9 cellular contexts compared by ENCODE assay signal in the genomic region with DNA sequence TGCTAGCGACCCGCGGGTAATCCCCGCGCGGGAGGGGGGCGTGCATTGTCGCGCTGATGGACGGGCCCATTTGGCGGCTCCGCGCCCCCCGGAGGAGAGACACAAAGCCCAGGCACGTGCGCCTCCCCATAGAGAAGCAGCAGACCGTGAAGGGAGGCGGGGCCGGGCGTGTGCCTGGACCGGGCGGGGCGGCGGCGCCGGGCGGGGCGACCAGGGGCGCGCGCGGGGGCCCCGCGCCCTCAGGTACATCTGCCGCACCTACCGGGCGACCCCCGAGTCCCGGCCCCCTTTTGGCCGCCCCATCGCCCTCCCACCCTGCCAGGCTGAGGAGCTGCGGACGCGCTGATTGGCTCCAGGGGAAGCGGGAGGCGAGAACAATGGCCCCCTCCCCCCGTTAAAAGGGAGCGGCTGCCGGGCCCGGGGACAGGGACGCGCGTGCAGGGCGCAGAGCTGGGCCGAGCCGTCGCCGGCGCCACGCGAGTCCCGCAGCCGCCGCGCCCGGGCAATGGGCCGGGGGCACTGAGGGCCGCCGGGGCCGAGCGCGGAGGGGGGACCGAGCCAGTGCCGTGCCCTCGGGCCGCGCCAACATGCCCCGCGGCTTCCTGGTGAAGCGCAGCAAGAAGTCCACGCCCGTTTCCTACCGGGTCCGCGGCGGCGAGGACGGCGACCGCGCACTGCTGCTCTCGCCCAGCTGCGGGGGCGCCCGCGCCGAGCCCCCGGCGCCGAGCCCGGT. TPM values are rescaled to one million over a fixed set of nuclear protein-coding genes. Genes with fewer than 3 reads are reported as not detected.
A peak's percentile ranks its signal among the peaks of the same experiment; 100 is the strongest.
DNase-seq lines count a peak whose midpoint lies in the region; ATAC-seq and TF ChIP-seq lines count a peak whose summit lies in the region.
"Had no signal": no experiment of that assay in that cellular context is flagged by ENCODE, and none has a peak within 500 bp of the region (broad histone marks: within the 10 kb centered on the region; RNA-seq: fewer than 3 reads in every experiment).

A gene with protein sequence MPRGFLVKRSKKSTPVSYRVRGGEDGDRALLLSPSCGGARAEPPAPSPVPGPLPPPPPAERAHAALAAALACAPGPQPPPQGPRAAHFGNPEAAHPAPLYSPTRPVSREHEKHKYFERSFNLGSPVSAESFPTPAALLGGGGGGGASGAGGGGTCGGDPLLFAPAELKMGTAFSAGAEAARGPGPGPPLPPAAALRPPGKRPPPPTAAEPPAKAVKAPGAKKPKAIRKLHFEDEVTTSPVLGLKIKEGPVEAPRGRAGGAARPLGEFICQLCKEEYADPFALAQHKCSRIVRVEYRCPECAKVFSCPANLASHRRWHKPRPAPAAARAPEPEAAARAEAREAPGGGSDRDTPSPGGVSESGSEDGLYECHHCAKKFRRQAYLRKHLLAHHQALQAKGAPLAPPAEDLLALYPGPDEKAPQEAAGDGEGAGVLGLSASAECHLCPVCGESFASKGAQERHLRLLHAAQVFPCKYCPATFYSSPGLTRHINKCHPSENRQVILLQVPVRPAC (plus strand): TSS at position 424 of the 733 bp plus-strand sequence. CDS start 164 bp downstream, at position 588.

- peak; percentile 26 to 27 for ATAC-seq in activated naive CD4-positive, alpha-beta T cell treated with anti-CD3 and anti-CD28 coated beads, Interleukin-2, amount 50 U/mL, for 72 hours
- no peak for ATAC-seq in HG03442 (IDR thresholded peaks at IDR 0.05; ENCODE audit: unreplicated experiment)

- no peak within 1 kb of the TSS for H3K4me3 Mint-ChIP-seq in activated naive CD4-positive, alpha-beta T cell treated with anti-CD3 and anti-CD28 coated beads, Interleukin-2, amount 10 ng/mL, durations not matched to agents 7 days and 5 days

- TF ChIP-seq CTCF in choroid plexus epithelial cell (conservative IDR thresholded peaks at IDR 0.05; ENCODE audit: low read depth, low read length) (no peak), osteoblast (IDR thresholded peaks at IDR 0.05; ENCODE audit: extremely low read depth, low read depth, low read length) (no peak)

- H3K79me2 ChIP-seq in osteoblast (ENCODE audit: insufficient read depth, low read length): no peaks in the 10 kb centered on the region

- no peaks in the 10 kb centered on the region for H3K36me3 ChIP-seq in osteoblast (ENCODE audit: insufficient read depth, low read length)

- peaks cover 88% of the 10 kb centered on the region for H3K27me3 Mint-ChIP-seq in activated naive CD4-positive, alpha-beta T cell treated with anti-CD3 and anti-CD28 coated beads, Interleukin-2, amount 10 ng/mL, durations not matched to agents 7 days and 5 days

- no peaks in the 10 kb centered on the region for H3K9me3 ChIP-seq in osteoblast (ENCODE audit: low read depth, low read length)

- DNase-seq in activated naive CD4-positive, alpha-beta T cell treated with anti-CD3 and anti-CD28 coated beads, Interleukin-2, amount 50 U/mL, for 72 hours (ENCODE audit: low spot score in 2 of 2): peak in 1 of 2 donors; percentile 13
- DNase-seq in activated naive CD4-positive, alpha-beta T cell treated with anti-CD3 and anti-CD28 coated beads, Interleukin-2, amount 10 ng/mL, durations not matched to agents 7 days and 5 days: no peak
- DNase-seq in NCI-H524 treated with DMSO at 0.1 percent for 48 hours (lab: John Stamatoyannopoulos, UW) (peak; percentile 98), choroid plexus epithelial cell (ENCODE audit: low read depth) (no peak), osteoblast (ENCODE audit: insufficient read length, low spot score, missing footprints) (peak; percentile 77), T-helper 9 cell (no peak)
- no peak for DNase-seq in stimulated activated naive CD4-positive, alpha-beta T cell treated with Interleukin-2 at 50 U/mL for 16 hours (lab: John Stamatoyannopoulos, UW)

- peaks cover 0 to 20% of the 10 kb centered on the region in 2 donors for H3K36me3 Mint-ChIP-seq in activated naive CD4-positive, alpha-beta T cell treated with anti-CD3 and anti-CD28 coated beads, Interleukin-2, amount 50 U/mL, for 72 hours
- peaks cover 2% of the 10 kb centered on the region for H3K36me3 Mint-ChIP-seq in activated naive CD4-positive, alpha-beta T cell treated with anti-CD3 and anti-CD28 coated beads, Interleukin-2, amount 10 ng/mL, durations not matched to agents 7 days and 5 days

- CTCF ChIA-PET in activated naive CD4-positive, alpha-beta T cell treated with anti-CD3 and anti-CD28 coated beads, Interleukin-2, amount 10 ng/mL, durations not matched to agents 7 days and 5 days (lab: Charles Lee): no interaction called here

- peaks cover 86% of the 10 kb centered on the region for H3K27me3 ChIP-seq in osteoblast (ENCODE audit: insufficient read depth, low read length)

- no peak within 1 kb of the TSS for H3K27ac ChIP-seq in osteoblast (ENCODE audit: low read depth, low read length)

- peak within 1 kb of the TSS; percentile 14 for H3K4me3 ChIP-seq in choroid plexus epithelial cell (ENCODE audit: low read depth, low read length)
- no peak within 1 kb of the TSS for H3K4me3 ChIP-seq in osteoblast (ENCODE audit: insufficient read depth, low read length)

- H3K9me3 Mint-ChIP-seq in activated naive CD4-positive, alpha-beta T cell treated with anti-CD3 and anti-CD28 coated beads, Interleukin-2, amount 50 U/mL, for 72 hours: no peaks in the 10 kb centered on the region
- H3K9me3 Mint-ChIP-seq in activated naive CD4-positive, alpha-beta T cell treated with anti-CD3 and anti-CD28 coated beads, Interleukin-2, amount 10 ng/mL, durations not matched to agents 7 days and 5 days: no peaks in the 10 kb centered on the region

- H2AFZ ChIP-seq in osteoblast (ENCODE audit: low read length): no peak within 1 kb of the TSS

- peak within 1 kb of the TSS in 1 of 2 donors; percentile 72 for H3K27ac Mint-ChIP-seq in activated naive CD4-positive, alpha-beta T cell treated with anti-CD3 and anti-CD28 coated beads, Interleukin-2, amount 50 U/mL, for 72 hours
- H3K27ac Mint-ChIP-seq in activated naive CD4-positive, alpha-beta T cell treated with anti-CD3 and anti-CD28 coated beads, Interleukin-2, amount 10 ng/mL, durations not matched to agents 7 days and 5 days: no peak within 1 kb of the TSS

- H3K4me1 ChIP-seq in osteoblast (ENCODE audit: insufficient read depth, low read length): no peaks in the 10 kb centered on the region

- no peaks in the 10 kb centered on the region for H4K20me1 ChIP-seq in osteoblast (ENCODE audit: insufficient read depth, low read length)

- no peak within 1 kb of the TSS for H3K4me2 ChIP-seq in osteoblast (ENCODE audit: insufficient read depth, low read length)

- peaks cover 20% of the 10 kb centered on the region for H3K4me1 Mint-ChIP-seq in activated naive CD4-positive, alpha-beta T cell treated with anti-CD3 and anti-CD28 coated beads, Interleukin-2, amount 10 ng/mL, durations not matched to agents 7 days and 5 days

RNA-seq across cellular contexts. Expression of the gene that starts here (rescaled TPM):
- 1 to 10 TPM in 1 of 2 donors, under 1 TPM in 1; 0.41 to 7.0 TPM for total RNA-seq in activated naive CD4-positive, alpha-beta T cell treated with anti-CD3 and anti-CD28 coated beads, Interleukin-2, amount 50 U/mL, for 72 hours
- total RNA-seq in osteoblast: not detected in 2 replicates
- total RNA-seq: Daoy had no signal

Comparison
In these comparisons a context has a peak if more than half of its experiments do, and no peak if none do; other contexts are left out.
1. Peak in DNase-seq in osteoblast; RNA of the gene not detected or under 1 TPM.